1 cellular context compared by ENCODE assay signal in the genomic region with DNA sequence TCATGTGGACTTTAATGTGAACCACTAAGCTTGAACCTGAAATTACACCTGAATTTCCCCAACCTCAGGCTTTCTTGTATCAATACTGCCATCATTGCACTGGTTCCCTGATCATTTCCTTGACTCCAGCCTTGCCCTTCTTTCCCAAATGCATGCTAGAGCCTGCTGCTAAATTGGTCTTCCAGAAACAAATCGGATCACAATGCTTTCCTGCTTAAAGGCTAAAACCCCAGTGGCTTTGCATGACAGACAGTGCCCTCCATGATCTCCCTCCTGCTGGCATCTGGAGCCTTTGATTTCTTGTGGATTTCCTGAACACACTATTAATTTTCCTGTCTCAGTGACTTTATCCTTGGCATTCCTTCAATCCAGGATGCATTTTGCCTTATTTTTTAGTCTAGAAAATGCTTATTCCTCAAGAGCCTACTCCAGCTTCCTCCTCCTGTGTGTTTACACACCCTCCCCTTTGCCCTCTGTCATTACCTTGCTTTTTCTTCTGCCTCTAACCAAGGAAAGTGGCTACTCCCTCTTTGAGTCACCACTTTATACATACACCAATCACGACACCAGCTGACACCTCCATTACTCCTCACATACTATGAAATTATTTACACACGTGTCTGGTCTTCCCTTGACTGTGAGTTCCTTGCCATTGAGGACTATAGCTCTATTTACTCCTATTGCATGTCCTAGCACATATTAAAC.
TF ChIP-seq lines count a peak whose summit lies in the region.

No MANE protein-coding gene starts in this region.

TF ChIP-seq in GM12878, 131 proteins besides CTCF, POLR2A, EP300 and RAD21 (continued from another document):
- TF ChIP-seq BRCA1 (IDR thresholded peaks at IDR 0.05; ENCODE audit: low read depth, low read length) (no peak), POLR2AphosphoS2 (IDR thresholded peaks at IDR 0.05; ENCODE audit: low read depth, low read length) (no peak), SIX5 (IDR thresholded peaks at IDR 0.05; ENCODE audit: low read depth, low read length, severe bottlenecking) (no peak), ZNF207 (IDR thresholded peaks at IDR 0.05; ENCODE audit: borderline replicate concordance) (no peak), POU2F2 (IDR thresholded peaks at IDR 0.05; ENCODE audit: borderline replicate concordance, low read depth, low read length) (no peak), MEF2A (IDR thresholded peaks at IDR 0.05; ENCODE audit: insufficient read depth, low read depth, low read length) (no peak)
TF ChIP-seq in GM12878: peak in this region for 0.
